In the genomic region with DNA sequence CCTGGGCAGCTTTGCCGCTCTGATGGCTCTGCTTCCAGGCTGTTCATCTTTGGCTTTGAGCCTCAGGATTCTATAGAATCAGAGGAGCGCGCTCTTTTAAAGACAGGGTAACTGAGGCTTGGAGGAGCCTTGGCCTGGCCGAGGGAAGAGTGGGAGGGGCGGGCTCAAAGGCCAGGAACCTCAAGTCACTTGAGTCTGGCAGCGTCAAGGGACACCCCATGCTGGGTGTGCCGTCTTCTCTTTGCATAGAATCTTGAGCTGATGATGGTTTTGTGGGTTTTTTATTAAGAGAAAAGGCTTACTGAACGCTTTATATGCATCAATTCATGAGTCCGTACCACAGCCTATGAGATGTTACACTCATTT, we compare ENCODE assay signal across 8 cellular contexts. TPM values are rescaled to one million over a fixed set of nuclear protein-coding genes. Genes with fewer than 3 reads are reported as not detected.
DNase-seq lines count a peak whose midpoint lies in the region; ATAC-seq, FAIRE-seq and TF ChIP-seq lines count a peak whose summit lies in the region.

No MANE protein-coding gene starts in this region.

- H3K36me3 ChIP-seq in keratinocyte (ENCODE audit: control insufficient read depth in 2 of 2, extremely low read depth in 1 of 2, insufficient read depth in 2 of 2, low read length in 2 of 2) (peaks cover 15 to 18% of the 10 kb centered on the region in 2 experiments), suprapubic skin (peaks cover 20% of the 10 kb centered on the region)

- H3K27me3 Mint-ChIP-seq in activated CD4-positive, alpha-beta T cell treated with anti-CD3 and anti-CD28 coated beads for 36 hours, result no peaks in the 10 kb centered on the region
- H3K27me3 Mint-ChIP-seq in activated T-helper 2 cell treated with anti-CD3 and anti-CD28 coated beads, Interferon-gamma antibody, Interleukin-2, Interleukin-4, amounts not matched to agents 10 μg/mL and 5 μg/mL and 100 μg/mL, durations not matched to agents 14 hours and 24 hours and 36 hours (ENCODE audit: low read depth), result no peaks in the 10 kb centered on the region

- H4K20me1 ChIP-seq in keratinocyte (ENCODE audit: control insufficient read depth, extremely low read depth, insufficient read depth, low read length), result no peaks in the 10 kb centered on the region

- H3K4me3 ChIP-seq in keratinocyte (ENCODE audit: control insufficient read depth in 2 of 3, extremely low read depth in 1 of 3, insufficient read depth in 2 of 3, low read depth in 1 of 3, low read length in 3 of 3), result peak overlapping the region; percentile 59 to 92 (median 91)
- peak overlapping the region; percentile 71 for H3K4me3 ChIP-seq in suprapubic skin

- dilution Hi-C loops in keratinocyte (cut with MboI; ENCODE audit: extremely low pct_ligation_motif_present, low sequenced_read_pairs), result no loop called here

- peaks cover 3% of the 10 kb centered on the region for H3K9me3 Mint-ChIP-seq in activated CD4-positive, alpha-beta T cell treated with anti-CD3 and anti-CD28 coated beads for 36 hours (ENCODE audit: low read depth)
- peaks cover 6% of the 10 kb centered on the region for H3K9me3 Mint-ChIP-seq in activated T-helper 2 cell treated with anti-CD3 and anti-CD28 coated beads, Interferon-gamma antibody, Interleukin-2, Interleukin-4, amounts not matched to agents 10 μg/mL and 5 μg/mL and 100 μg/mL, durations not matched to agents 14 hours and 24 hours and 36 hours

- ATAC-seq in activated CD4-positive, alpha-beta T cell treated with anti-CD3 and anti-CD28 coated beads for 36 hours, result no peak
- ATAC-seq in GM18858 (IDR thresholded peaks at IDR 0.05; ENCODE audit: unreplicated experiment) (no peak), GM21390 (IDR thresholded peaks at IDR 0.05; ENCODE audit: unreplicated experiment) (no peak)

- H3K4me1 Mint-ChIP-seq in activated CD4-positive, alpha-beta T cell treated with anti-CD3 and anti-CD28 coated beads for 36 hours, result peaks cover 38% of the 10 kb centered on the region
- peaks cover 23% of the 10 kb centered on the region for H3K4me1 Mint-ChIP-seq in activated T-helper 2 cell treated with anti-CD3 and anti-CD28 coated beads, Interferon-gamma antibody, Interleukin-2, Interleukin-4, amounts not matched to agents 10 μg/mL and 5 μg/mL and 100 μg/mL, durations not matched to agents 14 hours and 24 hours and 36 hours (ENCODE audit: low read depth)

- no peak for TF ChIP-seq POLR2A in suprapubic skin (IDR thresholded peaks at IDR 0.05)

- peak overlapping the region; percentile 72 for H3K4me2 ChIP-seq in keratinocyte (ENCODE audit: control insufficient read depth, extremely low read depth, insufficient read depth, low read depth, low read length)

- peaks cover 5% of the 10 kb centered on the region for H3K9me3 ChIP-seq in keratinocyte (ENCODE audit: control insufficient read depth, low read depth, low read length)
- peaks cover under 1% of the 10 kb centered on the region for H3K9me3 ChIP-seq in suprapubic skin

- no peak for FAIRE-seq in keratinocyte (lab: Jason Lieb, UNC)

- peak overlapping the region; percentile 89 for H3K27ac ChIP-seq in keratinocyte (ENCODE audit: control insufficient read depth, insufficient read depth, low read length)
- peak overlapping the region; percentile 95 for H3K27ac ChIP-seq in suprapubic skin

- H3K4me1 ChIP-seq in keratinocyte (ENCODE audit: control insufficient read depth, extremely low read depth, insufficient read depth, low read length) (peaks cover 11% of the 10 kb centered on the region), suprapubic skin (peaks cover 34% of the 10 kb centered on the region)

- peak overlapping the region; percentile 88 for H3K27ac Mint-ChIP-seq in activated CD4-positive, alpha-beta T cell treated with anti-CD3 and anti-CD28 coated beads for 36 hours
- H3K27ac Mint-ChIP-seq in activated T-helper 2 cell treated with anti-CD3 and anti-CD28 coated beads, Interferon-gamma antibody, Interleukin-2, Interleukin-4, amounts not matched to agents 10 μg/mL and 5 μg/mL and 100 μg/mL, durations not matched to agents 14 hours and 24 hours and 36 hours, result peak overlapping the region; percentile 74

- peaks cover 40% of the 10 kb centered on the region for H3K79me2 ChIP-seq in keratinocyte (ENCODE audit: control insufficient read depth, insufficient read depth, low read length)

- intact Hi-C loops in activated CD4-positive, alpha-beta T cell treated with anti-CD3 and anti-CD28 coated beads for 36 hours (cut with DNase I, micrococcal nuclease), result loop anchor here (5.0 kb wide), 3 partner anchors 45 to 640 kb away; a partner anchor contains a TSS
- intact Hi-C loops in activated T-helper 2 cell treated with anti-CD3 and anti-CD28 coated beads, Interferon-gamma antibody, Interleukin-2, Interleukin-4, amounts not matched to agents 10 μg/mL and 5 μg/mL and 100 μg/mL, durations not matched to agents 14 hours and 24 hours and 36 hours (cut with micrococcal nuclease), result loop anchor here (1.0 kb wide), 1 partner anchor 43 kb away; a partner anchor contains a TSS

- H3K27me3 ChIP-seq in keratinocyte (ENCODE audit: control insufficient read depth, extremely low read depth, insufficient read depth, low read length) (no peaks in the 10 kb centered on the region), suprapubic skin (no peaks in the 10 kb centered on the region)

- DNase-seq in activated CD4-positive, alpha-beta T cell treated with anti-CD3 and anti-CD28 coated beads for 36 hours, result no peak
- DNase-seq in activated CD4-positive, alpha-beta T cell treated with anti-CD3 and anti-CD28 coated beads, Interleukin-2, amount 50 U/mL, for 1 hour, result no peak
- no peak for DNase-seq in activated T-helper 2 cell treated with anti-CD3 and anti-CD28 coated beads, Interferon-gamma antibody, Interleukin-2, Interleukin-4, amounts not matched to agents 10 μg/mL and 5 μg/mL and 100 μg/mL, durations not matched to agents 14 hours and 24 hours and 36 hours (ENCODE audit: low spot score)
- DNase-seq in keratinocyte (ENCODE audit: low read depth, low spot score) (no peak), suprapubic skin (ENCODE audit: low spot score in 2 of 2) (no peak)
- DNase-seq in activated effector memory CD4-positive, alpha-beta T cell treated with anti-CD3 and anti-CD28 coated beads, Interleukin-2, amount 50 U/mL, for 16 hours, result no peak

- H3K4me3 Mint-ChIP-seq in activated CD4-positive, alpha-beta T cell treated with anti-CD3 and anti-CD28 coated beads for 36 hours, result peak overlapping the region; percentile 95
- H3K4me3 Mint-ChIP-seq in activated T-helper 2 cell treated with anti-CD3 and anti-CD28 coated beads, Interferon-gamma antibody, Interleukin-2, Interleukin-4, amounts not matched to agents 10 μg/mL and 5 μg/mL and 100 μg/mL, durations not matched to agents 14 hours and 24 hours and 36 hours (ENCODE audit: low read depth), result peak overlapping the region; percentile 100

- H2AFZ ChIP-seq in keratinocyte (ENCODE audit: control insufficient read depth, low read length), result no peak overlapping the region

- peak overlapping the region; percentile 95 for H3K9ac ChIP-seq in keratinocyte (ENCODE audit: control insufficient read depth, extremely low read depth, insufficient read depth, low read length)

- CTCF ChIA-PET in activated CD4-positive, alpha-beta T cell treated with anti-CD3 and anti-CD28 coated beads for 36 hours (lab: Charles Lee), result interaction anchor here (1.9 kb wide), 1 partner anchor 17 kb away, joined by 10 read pairs; no protein-coding TSS in a partner anchor

- H3K36me3 Mint-ChIP-seq in activated CD4-positive, alpha-beta T cell treated with anti-CD3 and anti-CD28 coated beads for 36 hours (ENCODE audit: low read depth), result peaks cover 32% of the 10 kb centered on the region
- H3K36me3 Mint-ChIP-seq in activated T-helper 2 cell treated with anti-CD3 and anti-CD28 coated beads, Interferon-gamma antibody, Interleukin-2, Interleukin-4, amounts not matched to agents 10 μg/mL and 5 μg/mL and 100 μg/mL, durations not matched to agents 14 hours and 24 hours and 36 hours (ENCODE audit: low read depth), result peaks cover 61% of the 10 kb centered on the region

- POLR2A ChIA-PET in activated CD4-positive, alpha-beta T cell treated with anti-CD3 and anti-CD28 coated beads for 36 hours (lab: Charles Lee), result no interaction called here

- TF ChIP-seq EP300 in suprapubic skin (IDR thresholded peaks at IDR 0.05), result no peak

- H3K9me1 ChIP-seq in keratinocyte (ENCODE audit: control insufficient read depth, extremely low read depth, insufficient read depth, low read length), result no peaks in the 10 kb centered on the region

- WGBS in suprapubic skin, result 66% methylated on average over 5 of the region's 9 CpGs

- TF ChIP-seq CTCF in keratinocyte (optimal IDR thresholded peaks at IDR 0.05 in 1 of 3, IDR thresholded peaks at IDR 0.05 in 1 of 3, conservative IDR thresholded peaks at IDR 0.05 in 1 of 3; ENCODE audit: extremely low read depth in 1 of 3, insufficient read depth in 2 of 3, low read length in 3 of 3) (no peak), suprapubic skin (IDR thresholded peaks at IDR 0.05) (no peak)

RNA-seq across cellular contexts. Expression of a gene that starts 1.1 kb away (rescaled TPM):
- total RNA-seq in activated CD4-positive, alpha-beta T cell treated with anti-CD3 and anti-CD28 coated beads for 36 hours, result 10 to 100 TPM; 53.1 to 55.5 TPM
- 81.4 and 85.7 TPM in 2 replicates for total RNA-seq in activated T-helper 2 cell treated with anti-CD3 and anti-CD28 coated beads, Interferon-gamma antibody, Interleukin-2, Interleukin-4, amounts not matched to agents 10 μg/mL and 5 μg/mL and 100 μg/mL, durations not matched to agents 14 hours and 24 hours and 36 hours
- 30.2 to 71.5 TPM (median 33.8 TPM) in 3 replicates for polyA plus RNA-seq in keratinocyte
- 20.0 TPM for polyA plus RNA-seq in keratinocyte (2011; ENCODE audit: low read depth)
- polyA plus RNA-seq in keratinocyte (2011; cell fraction: cytosol; rRNA removed), result 38.8 and 91.8 TPM in 2 replicates
- 27.2 and 39.9 TPM in 2 replicates for polyA plus RNA-seq in keratinocyte (2011; cell fraction: nucleus; rRNA removed)
- polyA plus RNA-seq in keratinocyte (2012; ENCODE audit: low replicate concordance), result 66.1 and 69.7 TPM in 2 replicates
- polyA minus RNA-seq in keratinocyte, result 35.5 to 82.7 TPM (median 71.2 TPM) in 3 replicates
- 129 TPM for polyA minus RNA-seq in keratinocyte (2011; cell fraction: cytosol; rRNA and poly(A)+ RNA removed)
- 16.9 and 18.0 TPM in 2 replicates for polyA minus RNA-seq in keratinocyte (2011; cell fraction: nucleus; rRNA and poly(A)+ RNA removed)
- total RNA-seq in suprapubic skin, result 100 to 1,000 TPM in 1 of 4 donors, 10 to 100 TPM in 3; 58.0 to 108 (median 92.9) TPM

RNA-seq across cellular contexts. Expression of a gene that starts 42.2 kb away (rescaled TPM):
- 1 to 10 TPM; 2.2 to 2.7 TPM for total RNA-seq in activated CD4-positive, alpha-beta T cell treated with anti-CD3 and anti-CD28 coated beads for 36 hours
- total RNA-seq in activated T-helper 2 cell treated with anti-CD3 and anti-CD28 coated beads, Interferon-gamma antibody, Interleukin-2, Interleukin-4, amounts not matched to agents 10 μg/mL and 5 μg/mL and 100 μg/mL, durations not matched to agents 14 hours and 24 hours and 36 hours, result 3.1 and 3.5 TPM in 2 replicates
- 8.4 to 12.6 TPM (median 11.7 TPM) in 3 replicates for polyA plus RNA-seq in keratinocyte
- 2.0 TPM for polyA plus RNA-seq in keratinocyte (2011; ENCODE audit: low read depth)
- polyA plus RNA-seq in keratinocyte (2011; cell fraction: cytosol; rRNA removed), result 4.7 and 8.4 TPM in 2 replicates
- polyA plus RNA-seq in keratinocyte (2011; cell fraction: nucleus; rRNA removed), result 28.1 and 38.7 TPM in 2 replicates
- 6.2 and 16.0 TPM in 2 replicates for polyA plus RNA-seq in keratinocyte (2012; ENCODE audit: low replicate concordance)
- polyA minus RNA-seq in keratinocyte, result 7.9 to 23.1 TPM (median 12.0 TPM) in 3 replicates
- 31.8 TPM for polyA minus RNA-seq in keratinocyte (2011; cell fraction: cytosol; rRNA and poly(A)+ RNA removed)
- polyA minus RNA-seq in keratinocyte (2011; cell fraction: nucleus; rRNA and poly(A)+ RNA removed), result 23.7 and 24.8 TPM in 2 replicates
- 10 to 100 TPM; 25.3 to 53.4 (median 39.5) TPM for total RNA-seq in suprapubic skin

RNA-seq across cellular contexts. Expression of a gene that starts 42.9 kb away (rescaled TPM):
- 10 to 100 TPM; 51.2 to 64.3 TPM for total RNA-seq in activated CD4-positive, alpha-beta T cell treated with anti-CD3 and anti-CD28 coated beads for 36 hours
- 77.0 and 84.3 TPM in 2 replicates for total RNA-seq in activated T-helper 2 cell treated with anti-CD3 and anti-CD28 coated beads, Interferon-gamma antibody, Interleukin-2, Interleukin-4, amounts not matched to agents 10 μg/mL and 5 μg/mL and 100 μg/mL, durations not matched to agents 14 hours and 24 hours and 36 hours
- 89.4 to 126 TPM (median 90.9 TPM) in 3 replicates for polyA plus RNA-seq in keratinocyte
- polyA plus RNA-seq in keratinocyte (2011; ENCODE audit: low read depth), result 11.8 TPM
- 42.5 and 49.8 TPM in 2 replicates for polyA plus RNA-seq in keratinocyte (2011; cell fraction: cytosol; rRNA removed)
- polyA plus RNA-seq in keratinocyte (2011; cell fraction: nucleus; rRNA removed), result 116 and 131 TPM in 2 replicates
- polyA plus RNA-seq in keratinocyte (2012; ENCODE audit: low replicate concordance), result 45.1 and 73.2 TPM in 2 replicates
- 141 to 280 TPM (median 191 TPM) in 3 replicates for polyA minus RNA-seq in keratinocyte
- 116 TPM for polyA minus RNA-seq in keratinocyte (2011; cell fraction: cytosol; rRNA and poly(A)+ RNA removed)
- 120 and 124 TPM in 2 replicates for polyA minus RNA-seq in keratinocyte (2011; cell fraction: nucleus; rRNA and poly(A)+ RNA removed)
- total RNA-seq in suprapubic skin, result 10 to 100 TPM; 52.4 to 83.8 (median 60.7) TPM

RNA-seq across cellular contexts. Expression of a gene that starts 51.8 kb away (rescaled TPM):
- total RNA-seq in activated CD4-positive, alpha-beta T cell treated with anti-CD3 and anti-CD28 coated beads for 36 hours, result not detected
- total RNA-seq in activated T-helper 2 cell treated with anti-CD3 and anti-CD28 coated beads, Interferon-gamma antibody, Interleukin-2, Interleukin-4, amounts not matched to agents 10 μg/mL and 5 μg/mL and 100 μg/mL, durations not matched to agents 14 hours and 24 hours and 36 hours, result not detected in 2 replicates
- polyA plus RNA-seq in keratinocyte, result not detected in 3 replicates
- polyA plus RNA-seq in keratinocyte (2011; ENCODE audit: low read depth), result not detected
- not detected in 2 replicates for polyA plus RNA-seq in keratinocyte (2011; cell fraction: cytosol; rRNA removed)
- polyA plus RNA-seq in keratinocyte (2011; cell fraction: nucleus; rRNA removed), result not detected in 2 replicates
- not detected in 2 replicates for polyA plus RNA-seq in keratinocyte (2012; ENCODE audit: low replicate concordance)
- not detected in 3 replicates for polyA minus RNA-seq in keratinocyte
- polyA minus RNA-seq in keratinocyte (2011; cell fraction: cytosol; rRNA and poly(A)+ RNA removed), result not detected
- polyA minus RNA-seq in keratinocyte (2011; cell fraction: nucleus; rRNA and poly(A)+ RNA removed), result not detected in 2 replicates
- not detected for total RNA-seq in suprapubic skin
